ENCODE assay signal across 13 cellular contexts in the genomic region with DNA sequence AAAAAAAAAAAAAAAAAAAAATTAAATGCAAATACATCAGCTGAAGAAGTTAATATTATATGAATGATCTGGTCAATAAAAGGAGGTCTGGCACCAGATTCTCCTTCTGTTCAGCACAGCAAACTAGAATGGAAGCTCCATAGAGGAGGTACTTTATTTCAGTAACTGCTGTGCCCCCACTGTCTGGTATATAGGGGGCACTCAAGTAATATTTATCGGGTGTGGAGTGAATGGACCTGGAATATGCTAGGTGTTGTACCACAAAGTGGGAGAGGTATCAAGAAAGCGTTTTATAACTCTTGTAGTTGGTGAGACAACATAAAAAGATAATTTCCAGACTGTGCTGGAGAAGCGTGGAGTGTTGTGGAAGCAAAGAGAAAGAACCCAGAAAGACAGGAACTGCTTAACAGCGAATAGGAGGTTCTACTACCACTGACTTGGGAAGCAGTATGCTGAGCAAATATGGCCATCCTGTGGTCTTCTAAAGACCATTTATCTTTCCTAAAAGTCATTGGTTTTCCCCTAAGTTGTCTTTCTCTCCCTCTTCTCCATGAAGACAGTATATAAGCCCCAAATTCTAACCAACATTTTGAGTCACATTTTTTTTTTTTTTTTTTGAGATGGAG. TPM values are rescaled to one million over a fixed set of nuclear protein-coding genes. Genes with fewer than 3 reads are reported as not detected.
DNase-seq lines count a peak whose midpoint lies in the region; ATAC-seq, FAIRE-seq and TF ChIP-seq lines count a peak whose summit lies in the region.
"Had no signal": no experiment of that assay in that cellular context is flagged by ENCODE, and none has a peak within 500 bp of the region (broad histone marks: within the 10 kb centered on the region; RNA-seq: fewer than 3 reads in every experiment).

No MANE protein-coding gene starts in this region.

- no peak overlapping the region for H3K56ac ChIP-seq in H9 (ENCODE audit: insufficient read length, low read depth, low read length)

- no peak overlapping the region for H4K5ac ChIP-seq in H9 (ENCODE audit: insufficient read length, low read depth, low read length)

- no CpG with 5 or more reads among the region's 4 CpGs for WGBS in H9 (ENCODE audit: extremely low coverage, insufficient read length, low lambda C conversion rate)

- ATAC-seq in HG02973 (IDR thresholded peaks at IDR 0.05; ENCODE audit: unreplicated experiment), result no peak

- no peak overlapping the region for H3T11ph ChIP-seq in H9 (ENCODE audit: low read length)

- H3K18ac ChIP-seq in H9 (ENCODE audit: insufficient read length, low read depth, low read length), result no peak overlapping the region

- H2AFZ ChIP-seq in H9 (ENCODE audit: low read length), result no peak overlapping the region

- no peak overlapping the region for H4K91ac ChIP-seq in H9 (ENCODE audit: insufficient read length, low read depth, low read length)

- H3K9me3 ChIP-seq in H9 (ENCODE audit: control insufficient read depth, low read depth, low read length), result no peaks in the 10 kb centered on the region
- H3K9me3 ChIP-seq: sigmoid colon had no signal

- H2AK5ac ChIP-seq in H9 (ENCODE audit: insufficient read length, low read length), result no peak overlapping the region

- H3K4me1 Mint-ChIP-seq in H9, result no peaks in the 10 kb centered on the region

- H4K20me1 ChIP-seq in H9 (ENCODE audit: control insufficient read depth, insufficient read depth, insufficient read length), result no peaks in the 10 kb centered on the region

- H3K79me2 ChIP-seq in H9 (ENCODE audit: insufficient read depth, low read length), result no peaks in the 10 kb centered on the region

- no peak overlapping the region for H2BK15ac ChIP-seq in H9 (ENCODE audit: low read depth, low read length)

- no peaks in the 10 kb centered on the region for H3K23me2 ChIP-seq in H9 (ENCODE audit: insufficient read length, low read depth, low read length, poor library complexity, severe bottlenecking)

- no peaks in the 10 kb centered on the region for H3K36me3 ChIP-seq in kidney epithelial cell (ENCODE audit: control insufficient read depth, insufficient read depth, low read length)
- H3K36me3 ChIP-seq: sigmoid colon had no signal

- H3K14ac ChIP-seq in H9 (ENCODE audit: insufficient read depth, low read length), result no peak overlapping the region

- no peaks in the 10 kb centered on the region for H3K79me1 ChIP-seq in H9 (ENCODE audit: insufficient read depth, low read depth, low read length, poor library complexity, severe bottlenecking)

- no peak overlapping the region for H2BK5ac ChIP-seq in H9 (ENCODE audit: insufficient read length, low read length)

- no peaks in the 10 kb centered on the region for H3K9me3 Mint-ChIP-seq in H9

- no peak overlapping the region for H3K27ac ChIP-seq in H9 (ENCODE audit: insufficient read length, low read depth, low read length)
- H3K27ac ChIP-seq: sigmoid colon had no signal

- no peak overlapping the region for H3K4me3 ChIP-seq in kidney epithelial cell (ENCODE audit: low read depth, low read length)
- H3K4me3 ChIP-seq: sigmoid colon had no signal

- no peak overlapping the region for H2BK12ac ChIP-seq in H9 (ENCODE audit: insufficient read length, low read depth, low read length)

- H3K36me3 Mint-ChIP-seq in H9 (ENCODE audit: insufficient read depth in 1 of 3, low read depth in 3 of 3), result no peaks in the 10 kb centered on the region; a peak in 1 of 7 replicates
- H3K36me3 Mint-ChIP-seq: activated CD4-positive, alpha-beta memory T cell treated with anti-CD3 and anti-CD28 coated beads for 36 hours had no signal

- no peak overlapping the region for H3K4me3 Mint-ChIP-seq in H9
- H3K4me3 Mint-ChIP-seq: activated CD4-positive, alpha-beta memory T cell treated with anti-CD3 and anti-CD28 coated beads for 36 hours had no signal

- no peak overlapping the region for H2BK20ac ChIP-seq in H9 (ENCODE audit: low read depth, low read length, poor library complexity, severe bottlenecking)

- H3K23ac ChIP-seq in H9 (ENCODE audit: insufficient read length, low read depth, low read length), result no peak overlapping the region

- H3K27me3 ChIP-seq in H9 (ENCODE audit: insufficient read depth, low read length) (no peaks in the 10 kb centered on the region), kidney epithelial cell (ENCODE audit: control insufficient read depth, insufficient read depth, low read length) (no peaks in the 10 kb centered on the region)
- H3K27me3 ChIP-seq: sigmoid colon had no signal

- no peak for DNase-seq in D721Med (ENCODE audit: insufficient read length, low spot score)
- DNase-seq in H9, result no peak
- DNase-seq in SW480 (ENCODE audit: low spot score), result peak; percentile 34
- DNase-seq in kidney epithelial cell (ENCODE audit: low read depth), result no peak
- no peak for DNase-seq in COLO668 (lab: John Stamatoyannopoulos, UW; ENCODE audit: unreplicated experiment)
- no peak for DNase-seq in activated T-cell treated with anti-CD3 and anti-CD28 coated beads, Interleukin-2, amount 50 U/mL, for 1 hour
- DNase-seq: activated CD4-positive, alpha-beta memory T cell treated with anti-CD3 and anti-CD28 coated beads for 36 hours; amygdala; mesenchymal stem cell; NCI-H1930; SHP77 treated with DMSO at 0.1 percent for 48 hours; sigmoid colon had no signal

- no peak overlapping the region for H3K27ac Mint-ChIP-seq in H9
- H3K27ac Mint-ChIP-seq: activated CD4-positive, alpha-beta memory T cell treated with anti-CD3 and anti-CD28 coated beads for 36 hours had no signal

- H3K4me1 ChIP-seq in H9 (ENCODE audit: insufficient read depth, low read length), result no peaks in the 10 kb centered on the region
- H3K4me1 ChIP-seq: sigmoid colon had no signal

- no peak overlapping the region for H3K4ac ChIP-seq in H9 (ENCODE audit: low read depth, low read length)

- no peak overlapping the region for H3K4me2 ChIP-seq in H9 (ENCODE audit: insufficient read depth, insufficient read length, low read length)

- H2BK120ac ChIP-seq in H9 (ENCODE audit: low read depth, low read length, poor library complexity, severe bottlenecking), result no peak overlapping the region

- H3K9ac ChIP-seq in H9 (ENCODE audit: extremely low read depth, insufficient read length, low read length), result no peak overlapping the region

- peak; percentile 45 for TF ChIP-seq CTCF in D721Med (IDR thresholded peaks at IDR 0.05; ENCODE audit: insufficient read depth, missing control alignments)
- peak; percentile 54; the same call in 2 of the 3 replicates for TF ChIP-seq CTCF in H9 (conservative IDR thresholded peaks at IDR 0.05)
- TF ChIP-seq CTCF in kidney epithelial cell (IDR thresholded peaks at IDR 0.05; ENCODE audit: insufficient read depth, low read length, poor library complexity, severe bottlenecking), result peak; percentile 16

- FAIRE-seq in D721Med (lab: Jason Lieb, UNC), result no peak

- H3K27me3 Mint-ChIP-seq in H9 (ENCODE audit: low read depth), result no peaks in the 10 kb centered on the region
- H3K27me3 Mint-ChIP-seq: activated CD4-positive, alpha-beta memory T cell treated with anti-CD3 and anti-CD28 coated beads for 36 hours had no signal

- H4K8ac ChIP-seq in H9 (replicated peaks; ENCODE audit: insufficient read length, low read depth, low read length), result no peak overlapping the region

RNA-seq across cellular contexts. Expression of gene PRKCA, which starts 12.2 kb away (rescaled TPM):
- total RNA-seq in H9 (2021) (9.9 and 10.5 TPM in 2 replicates), kidney epithelial cell (5.7 and 6.0 TPM in 2 replicates)
